27 cellular contexts compared by ENCODE assay signal in the genomic region with DNA sequence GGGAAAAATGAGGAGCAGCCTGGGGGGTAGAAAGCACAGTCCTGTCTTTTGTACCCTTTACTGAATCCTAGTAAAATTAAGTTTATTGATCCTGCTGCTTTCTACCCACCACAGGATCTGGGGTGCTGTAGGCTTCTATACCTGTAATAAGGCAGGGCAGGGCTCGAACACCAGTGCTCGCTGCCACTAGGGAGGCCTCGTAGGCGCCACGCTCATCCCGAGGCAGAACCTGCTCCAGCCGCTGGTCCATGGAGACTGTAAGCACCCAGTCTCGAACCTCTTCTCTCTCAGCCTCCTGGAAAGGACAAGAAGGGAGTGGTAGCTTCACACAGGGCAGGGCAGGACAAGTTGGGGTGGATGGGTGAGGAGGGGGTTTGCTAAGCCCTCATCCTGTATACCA. TPM values are rescaled to one million over a fixed set of nuclear protein-coding genes. Genes with fewer than 3 reads are reported as not detected.
A peak's percentile ranks its signal among the peaks of the same experiment; 100 is the strongest.
DNase-seq lines count a peak whose midpoint lies in the region; ATAC-seq, FAIRE-seq and TF ChIP-seq lines count a peak whose summit lies in the region.
"Had no signal": no experiment of that assay in that cellular context is flagged by ENCODE, and none has a peak within 500 bp of the region (broad histone marks: within the 10 kb centered on the region; RNA-seq: fewer than 3 reads in every experiment).

No MANE protein-coding gene starts in this region.

- no peak for DNase-seq in HepG2 (ENCODE audit: low spot score)
- no peak for DNase-seq in right lobe of liver
- DNase-seq in upper lobe of left lung = no peak
- DNase-seq in SJCRH30 = no peak
- DNase-seq: 8988T; activated CD4-positive, alpha-beta T cell treated with anti-CD3 and anti-CD28 coated beads, Interleukin-2, amount 50 U/mL, for 4 hours; activated naive CD4-positive, alpha-beta T cell treated with anti-CD3 and anti-CD28 coated beads, Interleukin-2, amount 50 U/mL, for 16 hours; amygdala; foreskin melanocyte; heart right ventricle; KG1; NCI-H1417 treated with DMSO at 0.1 percent for 48 hours; NCI-H2081 treated with DMSO at 0.1 percent for 48 hours; NCI-H345; NCI-H748 treated with DMSO at 0.1 percent for 48 hours; stimulated activated naive CD8-positive, alpha-beta T cell treated with anti-CD3 and anti-CD28 coated beads, Interleukin-15, Interleukin-2, amounts not matched to agents 100 U/mL and 50 U/mL, for 24 hours; T-helper 1 cell; thyroid gland had no signal

- WGBS in HepG2 (ENCODE audit: low lambda C conversion rate) = 93% methylated on average over 8 of the region's 8 CpGs
- no CpG with 5 or more reads among the region's 8 CpGs for WGBS in right lobe of liver (ENCODE audit: insufficient coverage, low coverage, low lambda C conversion rate, missing lambda C conversion rate)
- WGBS in upper lobe of left lung, 2 donors = 80 to 96% methylated on average over 5 to 8 of the region's 8 CpGs

- no peak overlapping the region for H2AFZ ChIP-seq in HepG2 (ENCODE audit: low read length)

- BruUV-seq in HepG2 (replicated peaks; lab: Mats Ljungman, UMichigan) = no TSS peak

- H3K4me1 ChIP-seq in HepG2 (ENCODE audit: insufficient read depth, low read length) (no peaks in the 10 kb centered on the region), right lobe of liver (no peaks in the 10 kb centered on the region), muscle layer of duodenum (ENCODE audit: control insufficient read depth in 1 of 2, insufficient read depth in 2 of 2, low read length in 2 of 2) (peaks cover 0 to 10% of the 10 kb centered on the region in 2 donors), upper lobe of left lung (peaks cover 0 to 8% (median 2%) of the 10 kb centered on the region in 4 donors), SJCRH30 (no peaks in the 10 kb centered on the region)

- CTCF ChIA-PET in HepG2 (lab: Yijun Ruan, JAX; ENCODE audit: low intra/inter-chr PET ratio, low total read pairs) = no interaction called here

- H3K27ac ChIP-seq in HepG2 (ENCODE audit: extremely low read length, insufficient read depth, low read length) (no peak overlapping the region), right lobe of liver (no peak overlapping the region), muscle layer of duodenum (ENCODE audit: low read length) (peak overlapping the region; percentile 83), upper lobe of left lung (peak overlapping the region in 3 of 4 donors; percentile 42 to 60 (median 54)), SJCRH30 (no peak overlapping the region)
- H3K27ac ChIP-seq: esophagus muscularis mucosa, heart right ventricle, thyroid gland had no signal

- no peak for FAIRE-seq in HepG2 (lab: Jason Lieb, UNC)
- FAIRE-seq: colon, GM18507 had no signal

- no peak overlapping the region for H3K4me2 ChIP-seq in HepG2 (ENCODE audit: low read depth, low read length)

- peaks cover 13 to 48% of the 10 kb centered on the region in 2 experiments for H3K36me3 ChIP-seq in HepG2 (replicated peaks in 1 of 2; ENCODE audit: control insufficient read depth in 1 of 2, insufficient read depth in 2 of 2, low read length in 2 of 2)
- peaks cover 0 to 27% (median 12%) of the 10 kb centered on the region in 4 donors for H3K36me3 ChIP-seq in right lobe of liver
- H3K36me3 ChIP-seq in muscle layer of duodenum (ENCODE audit: control insufficient read depth in 1 of 2, insufficient read depth in 2 of 2, low read length in 2 of 2) = peaks cover 40 to 54% of the 10 kb centered on the region in 2 donors
- peaks cover 19 to 72% (median 50%) of the 10 kb centered on the region in 4 donors for H3K36me3 ChIP-seq in upper lobe of left lung
- peaks cover 24% of the 10 kb centered on the region for H3K36me3 ChIP-seq in SJCRH30

- TF ChIP-seq RAD21 in HepG2 (CRISPR knock-in tag; IDR thresholded peaks at IDR 0.05) = no peak

- ATAC-seq in HepG2 = no peak
- ATAC-seq in right lobe of liver = no peak
- no peak for ATAC-seq in upper lobe of left lung (ENCODE audit: low FRiP score in 2 of 2)
- no peak for ATAC-seq in GM21717 (IDR thresholded peaks at IDR 0.05; ENCODE audit: unreplicated experiment)
- ATAC-seq: HCT116; heart right ventricle; stimulated activated naive CD8-positive, alpha-beta T cell treated with anti-CD3 and anti-CD28 coated beads, Interleukin-15, Interleukin-2, amounts not matched to agents 100 U/mL and 50 U/mL, for 24 hours had no signal

- in situ Hi-C loops in HepG2 (cut with HindIII; ENCODE audit: extremely low pct_ligation_motif_present, low pct_unique_long_range_greater_than_20kb) = no loop called here

- no peaks in the 10 kb centered on the region for H3K9me3 ChIP-seq in HepG2 (ENCODE audit: low read length)
- H3K9me3 ChIP-seq in right lobe of liver = no peaks in the 10 kb centered on the region
- H3K9me3 ChIP-seq in muscle layer of duodenum (ENCODE audit: control insufficient read depth in 1 of 2, low read length in 2 of 2) = no peaks in the 10 kb centered on the region
- no peaks in the 10 kb centered on the region for H3K9me3 ChIP-seq in upper lobe of left lung
- H3K9me3 ChIP-seq in SJCRH30 (replicated peaks) = no peaks in the 10 kb centered on the region
- H3K9me3 ChIP-seq: esophagus muscularis mucosa, heart right ventricle, thyroid gland had no signal

- no peak overlapping the region for H3K9ac ChIP-seq in HepG2 (ENCODE audit: insufficient read depth, low read depth, low read length)

- H3K27me3 ChIP-seq in HepG2 (ENCODE audit: control insufficient read depth in 1 of 2, insufficient read depth in 2 of 2, low read length in 2 of 2) (no peaks in the 10 kb centered on the region), right lobe of liver (no peaks in the 10 kb centered on the region), muscle layer of duodenum (ENCODE audit: low read depth, low read length) (no peaks in the 10 kb centered on the region), upper lobe of left lung (no peaks in the 10 kb centered on the region), SJCRH30 (no peaks in the 10 kb centered on the region)
- H3K27me3 ChIP-seq: esophagus muscularis mucosa, heart right ventricle, thyroid gland had no signal

- no peak for TF ChIP-seq POLR2A in HepG2 (IDR thresholded peaks at IDR 0.05; ENCODE audit: insufficient read depth in 1 of 2, low read depth in 2 of 2, low read length in 2 of 2)
- TF ChIP-seq POLR2A in right lobe of liver (IDR thresholded peaks at IDR 0.05) = no peak
- no peak for TF ChIP-seq POLR2A in upper lobe of left lung (IDR thresholded peaks at IDR 0.05)

- H4K20me1 ChIP-seq in HepG2 (ENCODE audit: insufficient read depth, low read length) = no peaks in the 10 kb centered on the region

- no peaks in the 10 kb centered on the region for H3K79me2 ChIP-seq in HepG2 (ENCODE audit: insufficient read depth, low read length)

- H3K4me3 ChIP-seq in HepG2 (replicated peaks in 1 of 3; ENCODE audit: insufficient read depth in 1 of 3, low read depth in 2 of 3, low read length in 3 of 3) (no peak overlapping the region), right lobe of liver (no peak overlapping the region), muscle layer of duodenum (ENCODE audit: low read depth in 1 of 2, low read length in 2 of 2) (peak overlapping the region in 1 of 2 donors; percentile 5), upper lobe of left lung (no peak overlapping the region), SJCRH30 (no peak overlapping the region)
- H3K4me3 ChIP-seq: esophagus muscularis mucosa, heart right ventricle, thyroid gland had no signal

- TF ChIP-seq CTCF in HepG2 (CRISPR knock-in tag; IDR thresholded peaks at IDR 0.05) (no peak), right lobe of liver (IDR thresholded peaks at IDR 0.05) (no peak), upper lobe of left lung (IDR thresholded peaks at IDR 0.05) (no peak)

- POLR2A ChIA-PET in HepG2 (lab: Yijun Ruan, JAX) = interaction anchor here (1.0 to 1.4 kb wide), 2 partner anchors 15 to 34 kb away, joined by 3 to 4 read pairs; no protein-coding TSS in a partner anchor

- intact Hi-C loops in HepG2 (cut with micrococcal nuclease; ENCODE audit: unreplicated experiment) (no loop called here), right lobe of liver (cut with DNase I) (no loop called here)

- TF ChIP-seq EP300 in HepG2 (IDR thresholded peaks at IDR 0.05; ENCODE audit: low read depth in 2 of 2, low read length in 2 of 2) = no peak
- no peak for TF ChIP-seq EP300 in HepG2 (CRISPR knock-in tag; IDR thresholded peaks at IDR 0.05; ENCODE audit: borderline replicate concordance)
- no peak for TF ChIP-seq EP300 in upper lobe of left lung (IDR thresholded peaks at IDR 0.05)

RNA-seq across cellular contexts. Expression of gene KRTCAP3, which starts 3.0 kb away (rescaled TPM):
- 2.1 TPM in 1 of 2 replicates, not detected in the other for total RNA-seq in HepG2 (2016; rRNA removed; fragmentation: Illumina TruSeq; extraction: Trizol)
- total RNA-seq in HepG2 (2016; cell fraction: cytosol; rRNA removed; fragmentation: Illumina TruSeq; extraction: Trizol; ENCODE audit: low read depth) = not detected in 2 replicates
- 1.6 TPM in 1 of 2 replicates, not detected in the other for total RNA-seq in HepG2 (2016; cell fraction: insoluble cytoplasmic fraction; rRNA removed; fragmentation: Illumina TruSeq; extraction: Trizol)
- 0.28 and 0.31 TPM in 2 replicates for total RNA-seq in HepG2 (2016; cell fraction: membrane; rRNA removed; fragmentation: Illumina TruSeq; extraction: Trizol)
- 1.6 and 3.6 TPM in 2 replicates for total RNA-seq in HepG2 (2016; cell fraction: nucleus; rRNA removed; fragmentation: Illumina TruSeq; extraction: Trizol)
- polyA plus RNA-seq in HepG2 (2011; rRNA removed) = 4.5 and 5.6 TPM in 2 replicates
- polyA plus RNA-seq in HepG2 (2011; cell fraction: cytosol; rRNA removed) = 0.64 and 0.94 TPM in 2 replicates
- polyA plus RNA-seq in HepG2 (2011; cell fraction: nucleus; rRNA removed) = 57.5 and 78.7 TPM in 2 replicates
- polyA plus RNA-seq in HepG2 (2012) = 5.6 and 6.6 TPM in 2 replicates
- 0.34 and 0.46 TPM in 2 replicates for polyA plus RNA-seq in HepG2 (2016; cell fraction: cytosol; fragmentation: Illumina TruSeq; extraction: Trizol; ENCODE audit: low read depth)
- polyA plus RNA-seq in HepG2 (2016; cell fraction: insoluble cytoplasmic fraction; fragmentation: Illumina TruSeq; extraction: Trizol; ENCODE audit: low read depth) = 0.41 TPM in 1 of 2 replicates, not detected in the other
- 0.32 and 1.0 TPM in 2 replicates for polyA plus RNA-seq in HepG2 (2016; cell fraction: membrane; fragmentation: Illumina TruSeq; extraction: Trizol; ENCODE audit: low read depth)
- 12.5 and 13.4 TPM in 2 replicates for polyA plus RNA-seq in HepG2 (2016; cell fraction: nucleus; fragmentation: Illumina TruSeq; extraction: Trizol; ENCODE audit: insufficient read depth, low read depth)
- 0.77 and 4.4 TPM in 2 replicates for polyA minus RNA-seq in HepG2 (2011; rRNA and poly(A)+ RNA removed; ENCODE audit: low replicate concordance)
- polyA minus RNA-seq in HepG2 (2011; cell fraction: cytosol; rRNA and poly(A)+ RNA removed) = not detected in 2 replicates
- 8.7 and 8.8 TPM in 2 replicates for polyA minus RNA-seq in HepG2 (2011; cell fraction: nucleus; rRNA and poly(A)+ RNA removed)
- total RNA-seq in right lobe of liver = 1 to 10 TPM; 3.2 to 8.0 (median 4.6) TPM
- 10 to 100 TPM; 13.8 to 39.7 (median 31.0) TPM for total RNA-seq in upper lobe of left lung
- 0.24 and 1.2 TPM in 2 replicates for total RNA-seq in SJCRH30 (2014; rRNA removed; shearing (Covaris generic))
- total RNA-seq: Daoy, pulmonary artery endothelial cell, skeletal muscle tissue had no signal

RNA-seq across cellular contexts. Expression of gene NRBP1, which starts 16.7 kb away (rescaled TPM):
- total RNA-seq in HepG2 (2016; rRNA removed; fragmentation: Illumina TruSeq; extraction: Trizol) (165 and 222 TPM in 2 replicates), right lobe of liver (10 to 100 TPM; 37.7 to 49.4 (median 41.5) TPM), upper lobe of left lung (10 to 100 TPM; 46.5 to 81.5 (median 62.5) TPM)
- 29.3 and 32.1 TPM in 2 replicates for total RNA-seq in HepG2 (2016; cell fraction: cytosol; rRNA removed; fragmentation: Illumina TruSeq; extraction: Trizol; ENCODE audit: low read depth)
- total RNA-seq in HepG2 (2016; cell fraction: insoluble cytoplasmic fraction; rRNA removed; fragmentation: Illumina TruSeq; extraction: Trizol) = 165 and 218 TPM in 2 replicates
- total RNA-seq in HepG2 (2016; cell fraction: membrane; rRNA removed; fragmentation: Illumina TruSeq; extraction: Trizol) = 63.2 and 68.0 TPM in 2 replicates
- 96.2 and 104 TPM in 2 replicates for total RNA-seq in HepG2 (2016; cell fraction: nucleus; rRNA removed; fragmentation: Illumina TruSeq; extraction: Trizol)
- 227 and 240 TPM in 2 replicates for polyA plus RNA-seq in HepG2 (2011; rRNA removed)
- 195 and 204 TPM in 2 replicates for polyA plus RNA-seq in HepG2 (2011; cell fraction: cytosol; rRNA removed)
- 237 and 253 TPM in 2 replicates for polyA plus RNA-seq in HepG2 (2011; cell fraction: nucleus; rRNA removed)
- 128 and 143 TPM in 2 replicates for polyA plus RNA-seq in HepG2 (2012)
- polyA plus RNA-seq in HepG2 (2016; cell fraction: cytosol; fragmentation: Illumina TruSeq; extraction: Trizol; ENCODE audit: low read depth) = 19.3 and 21.8 TPM in 2 replicates
- polyA plus RNA-seq in HepG2 (2016; cell fraction: insoluble cytoplasmic fraction; fragmentation: Illumina TruSeq; extraction: Trizol; ENCODE audit: low read depth) = 234 and 235 TPM in 2 replicates
- polyA plus RNA-seq in HepG2 (2016; cell fraction: membrane; fragmentation: Illumina TruSeq; extraction: Trizol; ENCODE audit: low read depth) = 36.2 and 39.8 TPM in 2 replicates
- polyA plus RNA-seq in HepG2 (2016; cell fraction: nucleus; fragmentation: Illumina TruSeq; extraction: Trizol; ENCODE audit: insufficient read depth, low read depth) = 149 and 154 TPM in 2 replicates
- polyA minus RNA-seq in HepG2 (2011; rRNA and poly(A)+ RNA removed; ENCODE audit: low replicate concordance) = 103 and 225 TPM in 2 replicates
- polyA minus RNA-seq in HepG2 (2011; cell fraction: cytosol; rRNA and poly(A)+ RNA removed) = 91.1 and 109 TPM in 2 replicates
- 149 and 165 TPM in 2 replicates for polyA minus RNA-seq in HepG2 (2011; cell fraction: nucleus; rRNA and poly(A)+ RNA removed)
- total RNA-seq in SJCRH30 (2014; rRNA removed; shearing (Covaris generic)) = 153 and 156 TPM in 2 replicates

RNA-seq across cellular contexts. Expression of gene PPM1G, which starts 35.8 kb away (rescaled TPM):
- total RNA-seq in HepG2 (2016; rRNA removed; fragmentation: Illumina TruSeq; extraction: Trizol) (211 and 213 TPM in 2 replicates), right lobe of liver (10 to 100 TPM; 20.9 to 38.4 (median 24.2) TPM), upper lobe of left lung (10 to 100 TPM; 39.8 to 60.6 (median 55.3) TPM)
- 66.7 and 72.8 TPM in 2 replicates for total RNA-seq in HepG2 (2016; cell fraction: cytosol; rRNA removed; fragmentation: Illumina TruSeq; extraction: Trizol; ENCODE audit: low read depth)
- 187 and 217 TPM in 2 replicates for total RNA-seq in HepG2 (2016; cell fraction: insoluble cytoplasmic fraction; rRNA removed; fragmentation: Illumina TruSeq; extraction: Trizol)
- 144 and 151 TPM in 2 replicates for total RNA-seq in HepG2 (2016; cell fraction: membrane; rRNA removed; fragmentation: Illumina TruSeq; extraction: Trizol)
- 93.4 and 100 TPM in 2 replicates for total RNA-seq in HepG2 (2016; cell fraction: nucleus; rRNA removed; fragmentation: Illumina TruSeq; extraction: Trizol)
- 52.3 and 58.2 TPM in 2 replicates for polyA plus RNA-seq in HepG2 (2011; rRNA removed)
- 57.6 and 58.9 TPM in 2 replicates for polyA plus RNA-seq in HepG2 (2011; cell fraction: cytosol; rRNA removed)
- polyA plus RNA-seq in HepG2 (2011; cell fraction: nucleus; rRNA removed) = 33.5 and 36.2 TPM in 2 replicates
- 122 and 125 TPM in 2 replicates for polyA plus RNA-seq in HepG2 (2012)
- polyA plus RNA-seq in HepG2 (2016; cell fraction: cytosol; fragmentation: Illumina TruSeq; extraction: Trizol; ENCODE audit: low read depth) = 80.0 and 81.2 TPM in 2 replicates
- 206 and 226 TPM in 2 replicates for polyA plus RNA-seq in HepG2 (2016; cell fraction: insoluble cytoplasmic fraction; fragmentation: Illumina TruSeq; extraction: Trizol; ENCODE audit: low read depth)
- 120 and 128 TPM in 2 replicates for polyA plus RNA-seq in HepG2 (2016; cell fraction: membrane; fragmentation: Illumina TruSeq; extraction: Trizol; ENCODE audit: low read depth)
- polyA plus RNA-seq in HepG2 (2016; cell fraction: nucleus; fragmentation: Illumina TruSeq; extraction: Trizol; ENCODE audit: insufficient read depth, low read depth) = 164 and 171 TPM in 2 replicates
- polyA minus RNA-seq in HepG2 (2011; rRNA and poly(A)+ RNA removed; ENCODE audit: low replicate concordance) = 89.1 and 115 TPM in 2 replicates
- polyA minus RNA-seq in HepG2 (2011; cell fraction: cytosol; rRNA and poly(A)+ RNA removed) = 65.1 and 65.4 TPM in 2 replicates
- polyA minus RNA-seq in HepG2 (2011; cell fraction: nucleus; rRNA and poly(A)+ RNA removed) = 18.2 and 25.2 TPM in 2 replicates
- 160 and 163 TPM in 2 replicates for total RNA-seq in SJCRH30 (2014; rRNA removed; shearing (Covaris generic))

RNA-seq across cellular contexts. Expression of gene IFT172, which starts 44.4 kb away (rescaled TPM):
- total RNA-seq in HepG2 (2016; rRNA removed; fragmentation: Illumina TruSeq; extraction: Trizol) = 17.0 and 21.6 TPM in 2 replicates
- total RNA-seq in HepG2 (2016; cell fraction: cytosol; rRNA removed; fragmentation: Illumina TruSeq; extraction: Trizol; ENCODE audit: low read depth) = 5.1 and 5.9 TPM in 2 replicates
- total RNA-seq in HepG2 (2016; cell fraction: insoluble cytoplasmic fraction; rRNA removed; fragmentation: Illumina TruSeq; extraction: Trizol) = 15.4 and 22.8 TPM in 2 replicates
- total RNA-seq in HepG2 (2016; cell fraction: membrane; rRNA removed; fragmentation: Illumina TruSeq; extraction: Trizol) = 4.1 and 7.4 TPM in 2 replicates
- 24.2 and 27.6 TPM in 2 replicates for total RNA-seq in HepG2 (2016; cell fraction: nucleus; rRNA removed; fragmentation: Illumina TruSeq; extraction: Trizol)
- 30.7 and 35.7 TPM in 2 replicates for polyA plus RNA-seq in HepG2 (2011; rRNA removed)
- polyA plus RNA-seq in HepG2 (2011; cell fraction: cytosol; rRNA removed) = 11.2 and 12.0 TPM in 2 replicates
- 122 and 159 TPM in 2 replicates for polyA plus RNA-seq in HepG2 (2011; cell fraction: nucleus; rRNA removed)
- polyA plus RNA-seq in HepG2 (2012) = 21.4 and 26.2 TPM in 2 replicates
- polyA plus RNA-seq in HepG2 (2016; cell fraction: cytosol; fragmentation: Illumina TruSeq; extraction: Trizol; ENCODE audit: low read depth) = 0.88 and 1.3 TPM in 2 replicates
- 8.0 and 8.4 TPM in 2 replicates for polyA plus RNA-seq in HepG2 (2016; cell fraction: insoluble cytoplasmic fraction; fragmentation: Illumina TruSeq; extraction: Trizol; ENCODE audit: low read depth)
- 2.2 and 2.6 TPM in 2 replicates for polyA plus RNA-seq in HepG2 (2016; cell fraction: membrane; fragmentation: Illumina TruSeq; extraction: Trizol; ENCODE audit: low read depth)
- 41.9 and 42.9 TPM in 2 replicates for polyA plus RNA-seq in HepG2 (2016; cell fraction: nucleus; fragmentation: Illumina TruSeq; extraction: Trizol; ENCODE audit: insufficient read depth, low read depth)
- 30.2 and 40.9 TPM in 2 replicates for polyA minus RNA-seq in HepG2 (2011; rRNA and poly(A)+ RNA removed; ENCODE audit: low replicate concordance)
- polyA minus RNA-seq in HepG2 (2011; cell fraction: cytosol; rRNA and poly(A)+ RNA removed) = 8.0 and 9.8 TPM in 2 replicates
- 76.2 and 89.9 TPM in 2 replicates for polyA minus RNA-seq in HepG2 (2011; cell fraction: nucleus; rRNA and poly(A)+ RNA removed)
- 10 to 100 TPM in 1 of 6 experiments, 1 to 10 TPM in 5; 4.4 to 11.5 (median 6.2) TPM for total RNA-seq in right lobe of liver
- 10 to 100 TPM; 24.3 to 80.6 (median 29.8) TPM for total RNA-seq in upper lobe of left lung
- 8.8 and 11.3 TPM in 2 replicates for total RNA-seq in SJCRH30 (2014; rRNA removed; shearing (Covaris generic))

RNA-seq across cellular contexts. Expression of gene FNDC4, which starts 49.8 kb away (rescaled TPM):
- total RNA-seq in HepG2 (2016; rRNA removed; fragmentation: Illumina TruSeq; extraction: Trizol) (7.4 and 9.0 TPM in 2 replicates), right lobe of liver (100 to 1,000 TPM in 2 of 6 experiments, 10 to 100 TPM in 4; 29.9 to 123 (median 65.1) TPM), upper lobe of left lung (1 to 10 TPM in 5 of 6 donors, not detected in 1; 1.1 to 4.6 (median 2.6) TPM)
- 18.3 and 18.6 TPM in 2 replicates for total RNA-seq in HepG2 (2016; cell fraction: cytosol; rRNA removed; fragmentation: Illumina TruSeq; extraction: Trizol; ENCODE audit: low read depth)
- 6.4 and 9.4 TPM in 2 replicates for total RNA-seq in HepG2 (2016; cell fraction: insoluble cytoplasmic fraction; rRNA removed; fragmentation: Illumina TruSeq; extraction: Trizol)
- 24.1 and 26.9 TPM in 2 replicates for total RNA-seq in HepG2 (2016; cell fraction: membrane; rRNA removed; fragmentation: Illumina TruSeq; extraction: Trizol)
- 4.9 and 6.0 TPM in 2 replicates for total RNA-seq in HepG2 (2016; cell fraction: nucleus; rRNA removed; fragmentation: Illumina TruSeq; extraction: Trizol)
- 17.4 and 26.3 TPM in 2 replicates for polyA plus RNA-seq in HepG2 (2011; rRNA removed)
- polyA plus RNA-seq in HepG2 (2011; cell fraction: cytosol; rRNA removed) = 18.5 and 21.7 TPM in 2 replicates
- polyA plus RNA-seq in HepG2 (2011; cell fraction: nucleus; rRNA removed) = 25.5 and 37.4 TPM in 2 replicates
- 11.2 and 21.4 TPM in 2 replicates for polyA plus RNA-seq in HepG2 (2012)
- 25.4 and 28.1 TPM in 2 replicates for polyA plus RNA-seq in HepG2 (2016; cell fraction: cytosol; fragmentation: Illumina TruSeq; extraction: Trizol; ENCODE audit: low read depth)
- polyA plus RNA-seq in HepG2 (2016; cell fraction: insoluble cytoplasmic fraction; fragmentation: Illumina TruSeq; extraction: Trizol; ENCODE audit: low read depth) = 8.3 and 8.5 TPM in 2 replicates
- 27.4 and 30.5 TPM in 2 replicates for polyA plus RNA-seq in HepG2 (2016; cell fraction: membrane; fragmentation: Illumina TruSeq; extraction: Trizol; ENCODE audit: low read depth)
- polyA plus RNA-seq in HepG2 (2016; cell fraction: nucleus; fragmentation: Illumina TruSeq; extraction: Trizol; ENCODE audit: insufficient read depth, low read depth) = 11.5 and 13.8 TPM in 2 replicates
- polyA minus RNA-seq in HepG2 (2011; rRNA and poly(A)+ RNA removed; ENCODE audit: low replicate concordance) = 27.7 TPM in 1 of 2 replicates, not detected in the other
- 6.4 and 7.1 TPM in 2 replicates for polyA minus RNA-seq in HepG2 (2011; cell fraction: cytosol; rRNA and poly(A)+ RNA removed)
- 4.5 and 10.4 TPM in 2 replicates for polyA minus RNA-seq in HepG2 (2011; cell fraction: nucleus; rRNA and poly(A)+ RNA removed)
- total RNA-seq in SJCRH30 (2014; rRNA removed; shearing (Covaris generic)) = 0.91 and 1.3 TPM in 2 replicates

Comparison
In these comparisons a context has a peak if more than half of its experiments do, and no peak if none do; other contexts are left out.
1. H3K27ac ChIP-seq: peak in muscle layer of duodenum (single experiment) and upper lobe of left lung (3 of 4); none in HepG2 (single experiment), right lobe of liver (0 of 3) and SJCRH30 (single experiment).